In genomic region chr15:98405013-98405412, GRCh38 we compare ENCODE assay signal across 22 cellular contexts.
"Had no signal": no experiment of that assay in that cellular context is flagged by ENCODE, and none has a peak within 500 bp of the region (broad histone marks: within the 10 kb centered on the region; RNA-seq: fewer than 3 reads in every experiment).

No MANE protein-coding gene starts in this region.

- H3K9me3 ChIP-seq: mucosa of descending colon, neutrophil, thoracic aorta, transverse colon had no signal

- H3K4me3 ChIP-seq: coronary artery, heart right ventricle, mucosa of descending colon, spleen, thoracic aorta, transverse colon had no signal

- H3K27me3 ChIP-seq: neutrophil, spleen, transverse colon had no signal

- FAIRE-seq: endothelial cell of umbilical vein, frontal cortex, islet of Langerhans had no signal

- DNase-seq: effector CD4-positive, alpha-beta T cell; endodermal cell; heart right ventricle; hypothalamus; kidney glomerular epithelial cell; mammary epithelial cell; mucosa of descending colon; naive thymus-derived CD8-positive, alpha-beta T cell; posterior cingulate gyrus; spleen; stimulated activated CD4-positive, alpha-beta T cell treated with anti-CD3 and anti-CD28 coated beads, Interleukin-15, amount 100 ng/mL, for 24 hours; stimulated activated CD4-positive, alpha-beta T cell treated with anti-CD3 and anti-CD28 coated beads, Interleukin-1b, Interleukin-23, amount 100 ng/mL, for 48 hours; stimulated activated naive CD4-positive, alpha-beta T cell; transverse colon had no signal

- H3K36me3 ChIP-seq: heart right ventricle, neutrophil, spleen, thoracic aorta, transverse colon had no signal

- ATAC-seq: heart right ventricle; left lobe of liver; mucosa of descending colon; naive thymus-derived CD8-positive, alpha-beta T cell; sciatic nerve had no signal

- H3K4me1 ChIP-seq: heart right ventricle, spleen, transverse colon had no signal

- H3K27ac ChIP-seq: coronary artery, heart right ventricle, neutrophil, spleen, thoracic aorta, transverse colon had no signal
